Comparison of ENCODE assay signal across 1 cellular context in genomic region chr12:131092911-131093901, GRCh38.
TF ChIP-seq lines count a peak whose summit lies in the region.

No MANE protein-coding gene starts in this region.

TF ChIP-seq in GM12878, 131 proteins besides CTCF, POLR2A, EP300 and RAD21 (continued from another document and continues in another):
- peak; percentile 93 for TF ChIP-seq CUX1 (IDR thresholded peaks at IDR 0.05; ENCODE audit: insufficient replicate concordance, low read depth, low read length)
- peak; percentile 98 for TF ChIP-seq IKZF1 (conservative IDR thresholded peaks at IDR 0.05)
- TF ChIP-seq RB1 (IDR thresholded peaks at IDR 0.05; ENCODE audit: borderline replicate concordance): peak; percentile 95; the same call in 1 of the 2 replicates
- no peak for TF ChIP-seq BMI1 (IDR thresholded peaks at IDR 0.05; ENCODE audit: borderline replicate concordance)
- peak; percentile 96 for TF ChIP-seq ZNF687 (IDR thresholded peaks at IDR 0.05)
- TF ChIP-seq ZNF274 (IDR thresholded peaks at IDR 0.05; ENCODE audit: insufficient read depth, insufficient read length): no peak
- no peak for TF ChIP-seq FOS (IDR thresholded peaks at IDR 0.05; ENCODE audit: borderline replicate concordance, extremely low read depth, insufficient read length)
- peak; percentile 69; the same call in 1 of the 2 replicates for TF ChIP-seq BCL11A (IDR thresholded peaks at IDR 0.05; ENCODE audit: low read depth, low read length)
- 0 out of 2 replicates have a peak, but pooled peaks have one; percentile 31 for TF ChIP-seq TBL1XR1 (IDR thresholded peaks at IDR 0.05; ENCODE audit: low read depth, low read length)
- peak; percentile 82 for TF ChIP-seq BCL3 (IDR thresholded peaks at IDR 0.05; ENCODE audit: borderline replicate concordance, insufficient read depth, low read depth, low read length, poor library complexity, severe bottlenecking)
- no peak for TF ChIP-seq CBX5 (IDR thresholded peaks at IDR 0.05; ENCODE audit: low read depth)
- no peak for TF ChIP-seq MYC (IDR thresholded peaks at IDR 0.05; ENCODE audit: insufficient read depth, insufficient read length, insufficient replicate concordance, low read length, severe bottlenecking)
- peak; percentile 82 for TF ChIP-seq KLF5 (IDR thresholded peaks at IDR 0.05; ENCODE audit: partially characterized antibody)
- no peak for TF ChIP-seq SUPT20H (IDR thresholded peaks at IDR 0.05; ENCODE audit: borderline replicate concordance, control insufficient read depth, low read depth, low read length)
- peak; percentile 76 for TF ChIP-seq ZNF217 (IDR thresholded peaks at IDR 0.05)
- peak; percentile 76 for TF ChIP-seq SKIL (IDR thresholded peaks at IDR 0.05; ENCODE audit: low read depth, poor library complexity, severe bottlenecking)
- no peak; the same call in 1 of the 2 replicates for TF ChIP-seq SMC3 (IDR thresholded peaks at IDR 0.05; ENCODE audit: borderline replicate concordance, low read length)
- no peak for TF ChIP-seq SMAD5 (IDR thresholded peaks at IDR 0.05; ENCODE audit: low read depth)
- peak; percentile 80; the same call in 1 of the 2 replicates for TF ChIP-seq SMARCA5 (IDR thresholded peaks at IDR 0.05)
- peak; percentile 10; the same call in 1 of the 2 replicates for TF ChIP-seq YY1 (IDR thresholded peaks at IDR 0.05; ENCODE audit: low read depth, low read length)
- TF ChIP-seq MXI1 (IDR thresholded peaks at IDR 0.05; ENCODE audit: low read depth, low read length): peak; percentile 51; the same call in 1 of the 2 replicates
- TF ChIP-seq ELK1 (IDR thresholded peaks at IDR 0.05; ENCODE audit: low read depth, low read length): no peak
- TF ChIP-seq MTA2 (IDR thresholded peaks at IDR 0.05; ENCODE audit: low read depth): peak; percentile 86
- peak; percentile 47; the same call in 1 of the 2 replicates for TF ChIP-seq BACH1 (IDR thresholded peaks at IDR 0.05; ENCODE audit: borderline replicate concordance)
- no peak for TF ChIP-seq SUZ12 (IDR thresholded peaks at IDR 0.05; ENCODE audit: unreplicated experiment)
- TF ChIP-seq ZNF592 (IDR thresholded peaks at IDR 0.05): peak; percentile 79
- peak; percentile 76; the same call in 1 of the 2 replicates for TF ChIP-seq SPI1 (IDR thresholded peaks at IDR 0.05; ENCODE audit: borderline replicate concordance, insufficient read depth, low read depth, low read length)
- TF ChIP-seq ZSCAN29 (IDR thresholded peaks at IDR 0.05): 0 out of 2 replicates have a peak, but pooled peaks have one; percentile 27
- peak; percentile 59; the same call in 1 of the 2 replicates for TF ChIP-seq TARDBP (IDR thresholded peaks at IDR 0.05; ENCODE audit: borderline replicate concordance)
- no peak for TF ChIP-seq GABPA (IDR thresholded peaks at IDR 0.05; ENCODE audit: low read depth)
- peak; percentile 38; the same call in 1 of the 2 replicates for TF ChIP-seq POLR2AphosphoS5 (IDR thresholded peaks at IDR 0.05; ENCODE audit: low read length)
- TF ChIP-seq CHD2 (IDR thresholded peaks at IDR 0.05; ENCODE audit: borderline replicate concordance, low read depth, low read length): peak; percentile 68; the same call in 1 of the 2 replicates
- peak; percentile 96 for TF ChIP-seq RUNX3 (IDR thresholded peaks at IDR 0.05; ENCODE audit: low read length)
- peak; percentile 81; the same call in 1 of the 2 replicates for TF ChIP-seq MTA3 (IDR thresholded peaks at IDR 0.05; ENCODE audit: borderline replicate concordance, low read length)
- TF ChIP-seq HDAC6 (IDR thresholded peaks at IDR 0.05; ENCODE audit: unreplicated experiment): no peak
- TF ChIP-seq NFXL1 (IDR thresholded peaks at IDR 0.05; ENCODE audit: borderline replicate concordance): no peak
- no peak for TF ChIP-seq FOXK2 (IDR thresholded peaks at IDR 0.05)
- TF ChIP-seq MLLT1 (IDR thresholded peaks at IDR 0.05): peak; percentile 90
- TF ChIP-seq SRF (IDR thresholded peaks at IDR 0.05; ENCODE audit: low read depth in 2 of 2, low read length in 2 of 2): no peak
- peak; percentile 37; the same call in 1 of the 2 replicates for TF ChIP-seq TCF3 (IDR thresholded peaks at IDR 0.05; ENCODE audit: borderline replicate concordance, insufficient read depth, low read depth, low read length)
- TF ChIP-seq HCFC1 (IDR thresholded peaks at IDR 0.05; ENCODE audit: low read length): no peak; the same call in 1 of the 2 replicates
- TF ChIP-seq RBBP5 (conservative IDR thresholded peaks at IDR 0.05): no peak
- TF ChIP-seq JUNB (IDR thresholded peaks at IDR 0.05): peak; percentile 39; the same call in 1 of the 2 replicates
